In genomic region chr14:99758915-99759545, GRCh38 we compare ENCODE assay signal across 1 cellular context.
TF ChIP-seq lines count a peak whose summit lies in the region.

No MANE protein-coding gene starts in this region.

TF ChIP-seq in HepG2, 621 proteins besides CTCF, POLR2A, EP300 and RAD21 (continued from another document):
- no peak for TF ChIP-seq ATF7 (IDR thresholded peaks at IDR 0.05)
- TF ChIP-seq ATF7 (CRISPR knock-in tag; IDR thresholded peaks at IDR 0.05) = no peak
- TF ChIP-seq ZNF746 (CRISPR knock-in tag; IDR thresholded peaks at IDR 0.05) = no peak
